8 cellular contexts compared by ENCODE assay signal in genomic region chr20:50191566-50192363, GRCh38. TPM values are rescaled to one million over a fixed set of nuclear protein-coding genes. Genes with fewer than 3 reads are reported as not detected.
DNase-seq lines count a peak whose midpoint lies in the region; ATAC-seq and TF ChIP-seq lines count a peak whose summit lies in the region.

No MANE protein-coding gene starts in this region.

- CTCF ChIA-PET in Calu3 (lab: Charles Lee): interaction anchor here (1.0 to 2.0 kb wide), 5 partner anchors 24 to 272 kb away, joined by 4 to 6 read pairs (median 5); no protein-coding TSS in a partner anchor

- H3K4me3 ChIP-seq in LNCaP clone FGC (ENCODE audit: low read depth, low read length): peak overlapping the region; percentile 74

- peak; percentile 49 for TF ChIP-seq CTCF in Calu3 (IDR thresholded peaks at IDR 0.05; ENCODE audit: unreplicated experiment)
- peak; percentile 25 for TF ChIP-seq CTCF in LNCaP clone FGC (IDR thresholded peaks at IDR 0.05; ENCODE audit: control insufficient read depth, extremely low read depth, insufficient read depth)

- TSS peak; percentile 76 for BruUV-seq in Calu3 (replicated peaks; lab: Mats Ljungman, UMichigan)

- ATAC-seq in GM21360 (IDR thresholded peaks at IDR 0.05; ENCODE audit: unreplicated experiment) (peak; percentile 29), left colon (peak; percentile 21), GM21786 (IDR thresholded peaks at IDR 0.05; ENCODE audit: unreplicated experiment) (no peak)

- H3K27me3 Mint-ChIP-seq in Calu3 (ENCODE audit: unreplicated experiment): no peaks in the 10 kb centered on the region

- intact Hi-C loops in Calu3 (cut with micrococcal nuclease; ENCODE audit: unreplicated experiment): loop anchor here (1.0 to 10.0 kb wide), 3 partner anchors 56 to 173 kb away; no protein-coding TSS in a partner anchor
- intact Hi-C loops in left colon (cut with DNase I, micrococcal nuclease): loop anchor here in 1 of 2 donors (10.0 kb wide), 1 partner anchor 183 kb away; no protein-coding TSS in a partner anchor

- DNase-seq in Calu3: peak; percentile 76
- no peak for DNase-seq in LNCaP clone FGC (ENCODE audit: low read depth)
- DNase-seq in UCSD-AML1 (lab: John Stamatoyannopoulos, UW; ENCODE audit: unreplicated experiment): peak; percentile 74
- DNase-seq in caudate nucleus (lab: John Stamatoyannopoulos, UW): peak in 26 of 61 donors; percentile 9 to 76 (median 50)
- peak; percentile 45 to 70 for DNase-seq in left colon
- peak in 2 of 3 donors; percentile 30 to 53 for DNase-seq in stimulated activated CD4-positive, alpha-beta T cell treated with anti-CD3 and anti-CD28 coated beads, TNF-alpha, amount 100 ng/mL, for 1 hour (ENCODE audit: low read depth in 3 of 3, low spot score in 1 of 3)

- peak overlapping the region; percentile 93 for H3K4me3 Mint-ChIP-seq in Calu3 (ENCODE audit: low read depth, unreplicated experiment)

- H3K36me3 Mint-ChIP-seq in Calu3 (ENCODE audit: insufficient read depth, unreplicated experiment): peaks cover 74% of the 10 kb centered on the region

- peaks cover 43% of the 10 kb centered on the region for H3K4me1 Mint-ChIP-seq in Calu3 (ENCODE audit: low read depth, unreplicated experiment)

- peak overlapping the region; percentile 93 for H3K27ac ChIP-seq in caudate nucleus (ENCODE audit: low read depth, low read length)

- H3K9me3 Mint-ChIP-seq in Calu3 (ENCODE audit: low read depth, unreplicated experiment): no peaks in the 10 kb centered on the region

- H3K27ac Mint-ChIP-seq in Calu3 (ENCODE audit: unreplicated experiment): peak overlapping the region; percentile 99

RNA-seq across cellular contexts. Expression of gene CEBPB, which starts 1.1 kb away (rescaled TPM):
- total RNA-seq in Calu3 (2022) (137 and 147 TPM in 2 replicates), left colon (10 to 100 TPM; 30.2 to 42.7 TPM)

RNA-seq across cellular contexts. Expression of gene PEDS1, which starts 38.2 kb away (rescaled TPM):
- total RNA-seq in Calu3 (2022) (36.0 and 37.5 TPM in 2 replicates), left colon (10 to 100 TPM; 21.4 to 29.6 TPM)
